Comparison of ENCODE assay signal across 8 cellular contexts in the genomic region with DNA sequence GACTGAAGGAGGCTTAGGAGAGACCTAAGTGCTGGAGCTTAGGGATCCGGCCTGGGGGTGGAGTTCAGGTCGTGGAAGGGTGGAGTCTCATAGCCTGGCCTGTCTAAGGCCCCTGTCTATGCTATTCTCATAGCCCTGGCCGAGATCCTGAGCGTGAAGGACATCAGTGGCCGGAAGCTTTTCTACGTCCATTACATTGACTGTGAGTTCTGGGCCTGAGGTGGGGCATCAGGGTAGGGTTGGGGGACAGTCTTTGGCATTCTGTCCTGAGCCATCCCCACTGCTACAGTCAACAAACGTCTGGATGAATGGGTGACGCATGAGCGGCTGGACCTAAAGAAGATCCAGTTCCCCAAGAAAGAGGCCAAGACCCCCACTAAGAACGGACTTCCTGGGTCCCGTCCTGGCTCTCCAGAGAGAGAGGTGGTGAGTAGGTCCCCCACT. TPM values are rescaled to one million over a fixed set of nuclear protein-coding genes. Genes with fewer than 3 reads are reported as not detected.
DNase-seq lines count a peak whose midpoint lies in the region; ATAC-seq and TF ChIP-seq lines count a peak whose summit lies in the region.

No MANE protein-coding gene starts in this region.

- TF ChIP-seq CTCF in A673 (conservative IDR thresholded peaks at IDR 0.05; ENCODE audit: low read depth, low read length) (no peak), breast epithelium (IDR thresholded peaks at IDR 0.05) (no peak)

- peak overlapping the region; percentile 80 for H3K9ac ChIP-seq in mucosa of stomach (ENCODE audit: low read length)

- no peak for DNase-seq in A673 (ENCODE audit: low spot score)
- DNase-seq in breast epithelium (ENCODE audit: low spot score in 2 of 2): no peak
- DNase-seq in NCI-H748 treated with DMSO at 0.1 percent for 48 hours (lab: John Stamatoyannopoulos, UW): no peak
- DNase-seq in ecto neural progenitor cell (ENCODE audit: low spot score): no peak
- no peak for DNase-seq in NCI-H146 treated with DMSO at 0.1 percent for 48 hours (lab: John Stamatoyannopoulos, UW; ENCODE audit: unreplicated experiment)
- no peak for DNase-seq in midbrain (lab: John Stamatoyannopoulos, UW)

- H3K36me3 ChIP-seq in A673 (ENCODE audit: insufficient read depth, low read length, poor library complexity, severe bottlenecking) (peaks cover 47% of the 10 kb centered on the region), breast epithelium (no peaks in the 10 kb centered on the region), mucosa of stomach (ENCODE audit: control insufficient read depth, insufficient read depth, low read length) (peaks cover 38% of the 10 kb centered on the region)

- CTCF ChIA-PET in A673 (lab: Charles Lee): interaction anchor here (0.6 to 1.7 kb wide), 11 partner anchors 8 to 718 kb away, joined by 3 to 13 read pairs (median 4); a partner anchor contains a TSS

- H3K27me3 ChIP-seq in A673 (replicated peaks; ENCODE audit: insufficient read depth, low read depth, low read length, poor library complexity) (no peaks in the 10 kb centered on the region), breast epithelium (no peaks in the 10 kb centered on the region), mucosa of stomach (ENCODE audit: control insufficient read depth, insufficient read depth, low read length) (no peaks in the 10 kb centered on the region)

- H3K4me1 ChIP-seq in A673 (ENCODE audit: insufficient read depth, low read length, poor library complexity, severe bottlenecking): peaks cover 10% of the 10 kb centered on the region
- peaks cover 0 to 10% of the 10 kb centered on the region in 2 donors for H3K4me1 ChIP-seq in breast epithelium
- H3K4me1 ChIP-seq in mucosa of stomach (ENCODE audit: control insufficient read depth, insufficient read depth, low read length): peaks cover 16% of the 10 kb centered on the region

- BruUV-seq in A673 (replicated peaks; lab: Mats Ljungman, UMichigan): TSS peak; percentile 67

- H3K9me3 ChIP-seq in A673 (ENCODE audit: low read depth, low read length, poor library complexity, severe bottlenecking) (no peaks in the 10 kb centered on the region), breast epithelium (no peaks in the 10 kb centered on the region), mucosa of stomach (ENCODE audit: control insufficient read depth, low read length) (no peaks in the 10 kb centered on the region)

- peak; percentile 8 for ATAC-seq in HG03060 (IDR thresholded peaks at IDR 0.05; ENCODE audit: low read depth, unreplicated experiment)

- POLR2A ChIA-PET in A673 (lab: Charles Lee; ENCODE audit: low non-redundant PET): interaction anchor here (0.6 to 0.9 kb wide), 2 partner anchors 8 to 146 kb away, joined by 3 to 18 read pairs; a partner anchor contains a TSS

- TF ChIP-seq POLR2A in breast epithelium (IDR thresholded peaks at IDR 0.05): no peak

- intact Hi-C loops in A673 (cut with micrococcal nuclease; ENCODE audit: unreplicated experiment) (loop anchor here (2.0 to 5.0 kb wide), 2 partner anchors 70 to 106 kb away; a partner anchor contains a TSS), breast epithelium (cut with DNase I; ENCODE audit: low total_unique reads) (loop anchor here (5.0 kb wide), 2 partner anchors 65 to 105 kb away; no protein-coding TSS in a partner anchor)

- H3K4me3 ChIP-seq in A673 (ENCODE audit: low read depth, low read length, poor library complexity, severe bottlenecking) (peak overlapping the region; percentile 58), breast epithelium (peak overlapping the region; percentile 74 to 85 (median 80)), mucosa of stomach (ENCODE audit: low read length) (peak overlapping the region; percentile 56)

- H3K27ac ChIP-seq in A673 (ENCODE audit: low read depth, low read length, poor library complexity, severe bottlenecking) (peak overlapping the region; percentile 99), breast epithelium (peak overlapping the region; percentile 99 to 100)

RNA-seq across cellular contexts. Expression of a gene that starts 0.6 kb away (rescaled TPM):
- total RNA-seq in A673 (2021) (68.1 and 71.3 TPM in 2 replicates), breast epithelium (10 to 100 TPM; 50.1 to 66.7 (median 61.3) TPM)

RNA-seq across cellular contexts. Expression of a gene that starts 7.9 kb away (rescaled TPM):
- total RNA-seq in A673 (2021) (73.6 and 80.2 TPM in 2 replicates), breast epithelium (100 to 1,000 TPM in 1 of 3 donors, 10 to 100 TPM in 2; 89.1 to 110 (median 99.8) TPM)

RNA-seq across cellular contexts. Expression of a gene that starts 49.9 kb away (rescaled TPM):
- total RNA-seq in A673 (2021) (92.0 and 99.3 TPM in 2 replicates), breast epithelium (10 to 100 TPM; 45.0 to 57.7 (median 46.2) TPM)
